Comparison of ENCODE assay signal across 15 cellular contexts in genomic region chr14:32004300-32004699, GRCh38.
DNase-seq lines count a peak whose midpoint lies in the region; ATAC-seq and TF ChIP-seq lines count a peak whose summit lies in the region.
"Had no signal": no experiment of that assay in that cellular context is flagged by ENCODE, and none has a peak within 500 bp of the region (broad histone marks: within the 10 kb centered on the region; RNA-seq: fewer than 3 reads in every experiment).

No MANE protein-coding gene starts in this region.

- DNase-seq in A172 (ENCODE audit: low spot score) (peak; percentile 65), HCEC 1CT (peak; percentile 78), glomerular visceral epithelial cell (ENCODE audit: extremely low spot score) (peak; percentile 89), hypothalamus (lab: John Stamatoyannopoulos, UW) (no peak), NCI-H2196 (lab: John Stamatoyannopoulos, UW; ENCODE audit: unreplicated experiment) (no peak)
- DNase-seq: activated CD4-positive, alpha-beta T cell treated with anti-CD3 and anti-CD28 coated beads for 36 hours; activated T-cell treated with anti-CD3 and anti-CD28 coated beads, Interleukin-2, amount 50 U/mL, for 24 hours; amniotic stem cell; midbrain; NCI-H1105; nucleus accumbens; stimulated activated CD4-positive, alpha-beta T cell treated with anti-CD3 and anti-CD28 coated beads, Interleukin-12 subunit alpha, Interleukin-12 subunit beta, amount 100 ng/mL, for 4 hours had no signal

- ATAC-seq in SK-N-SH treated with all-trans-retinoic acid at 6 μM for 48 hours (0 out of 3 replicates have a peak, but pooled peaks have one; percentile 31), GM21619 (IDR thresholded peaks at IDR 0.05; ENCODE audit: unreplicated experiment) (no peak), GM19467 (IDR thresholded peaks at IDR 0.05; ENCODE audit: unreplicated experiment) (no peak)
- ATAC-seq: activated CD4-positive, alpha-beta T cell treated with anti-CD3 and anti-CD28 coated beads for 36 hours had no signal

TF ChIP-seq in SK-N-SH treated with all-trans-retinoic acid at 6 μM for 48 hours, 23 proteins besides CTCF, POLR2A, EP300 and RAD21:
- no peak for TF ChIP-seq TCF4 (CRISPR knock-in tag; IDR thresholded peaks at IDR 0.05; ENCODE audit: borderline replicate concordance)
- no peak for TF ChIP-seq TOX (CRISPR knock-in tag; IDR thresholded peaks at IDR 0.05; ENCODE audit: borderline replicate concordance)
- no peak for TF ChIP-seq ZC3H10 (CRISPR knock-in tag; IDR thresholded peaks at IDR 0.05)
- TF ChIP-seq RARB (CRISPR knock-in tag; IDR thresholded peaks at IDR 0.05): no peak
- TF ChIP-seq ZNF70 (CRISPR knock-in tag; IDR thresholded peaks at IDR 0.05): no peak
- no peak for TF ChIP-seq ZFP30 (CRISPR knock-in tag; IDR thresholded peaks at IDR 0.05)
- TF ChIP-seq, protein P1, sequence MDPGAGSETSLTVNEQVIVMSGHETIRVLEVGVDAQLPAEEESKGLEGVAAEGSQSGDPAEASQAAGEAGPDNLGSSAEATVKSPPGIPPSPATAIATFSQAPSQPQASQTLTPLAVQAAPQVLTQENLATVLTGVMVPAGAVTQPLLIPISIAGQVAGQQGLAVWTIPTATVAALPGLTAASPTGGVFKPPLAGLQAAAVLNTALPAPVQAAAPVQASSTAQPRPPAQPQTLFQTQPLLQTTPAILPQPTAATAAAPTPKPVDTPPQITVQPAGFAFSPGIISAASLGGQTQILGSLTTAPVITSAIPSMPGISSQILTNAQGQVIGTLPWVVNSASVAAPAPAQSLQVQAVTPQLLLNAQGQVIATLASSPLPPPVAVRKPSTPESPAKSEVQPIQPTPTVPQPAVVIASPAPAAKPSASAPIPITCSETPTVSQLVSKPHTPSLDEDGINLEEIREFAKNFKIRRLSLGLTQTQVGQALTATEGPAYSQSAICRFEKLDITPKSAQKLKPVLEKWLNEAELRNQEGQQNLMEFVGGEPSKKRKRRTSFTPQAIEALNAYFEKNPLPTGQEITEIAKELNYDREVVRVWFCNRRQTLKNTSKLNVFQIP (CRISPR knock-in tag; IDR thresholded peaks at IDR 0.05; ENCODE audit: borderline replicate concordance, low read depth): no peak
- TF ChIP-seq CREB5 (CRISPR knock-in tag; IDR thresholded peaks at IDR 0.05; ENCODE audit: low read depth): no peak
- no peak for TF ChIP-seq PPARA (CRISPR knock-in tag; IDR thresholded peaks at IDR 0.05; ENCODE audit: borderline replicate concordance)
- TF ChIP-seq GLIS3 (CRISPR knock-in tag; IDR thresholded peaks at IDR 0.05): no peak
- TF ChIP-seq ZNF565 (CRISPR knock-in tag; conservative IDR thresholded peaks at IDR 0.05; ENCODE audit: low read depth): no peak
- no peak for TF ChIP-seq CSDC2 (CRISPR knock-in tag; IDR thresholded peaks at IDR 0.05)
- no peak for TF ChIP-seq PATZ1 (CRISPR knock-in tag; IDR thresholded peaks at IDR 0.05; ENCODE audit: borderline replicate concordance)
- TF ChIP-seq ARNTL (CRISPR knock-in tag; IDR thresholded peaks at IDR 0.05; ENCODE audit: borderline replicate concordance, low read depth): no peak

Comparison
In these comparisons a context has a peak if more than half of its experiments do, and no peak if none do; other contexts are left out.
1. DNase-seq: peak in A172 (single experiment), HCEC 1CT (single experiment) and glomerular visceral epithelial cell (single experiment); none in hypothalamus (0 of 51) and NCI-H2196 (single experiment).